In the genomic region with DNA sequence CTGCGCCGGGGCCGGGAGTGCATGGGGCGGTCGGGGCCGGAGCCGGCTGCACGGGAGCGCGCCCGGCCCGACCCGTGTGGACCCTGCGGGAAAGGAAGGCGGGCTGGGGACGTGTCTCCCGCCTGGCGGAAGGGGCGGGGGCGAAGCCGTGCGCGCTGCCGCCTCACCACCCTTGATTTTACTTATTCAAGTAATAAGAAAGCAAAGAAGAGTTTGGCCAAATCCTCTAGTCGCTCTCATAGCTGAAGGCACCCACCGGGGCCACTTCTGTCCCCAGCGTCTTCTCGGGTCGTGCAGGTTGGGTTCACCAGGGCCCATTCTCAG, we compare ENCODE assay signal across 7 cellular contexts. TPM values are rescaled to one million over a fixed set of nuclear protein-coding genes. Genes with fewer than 3 reads are reported as not detected.
DNase-seq lines count a peak whose midpoint lies in the region; ATAC-seq and TF ChIP-seq lines count a peak whose summit lies in the region.

No MANE protein-coding gene starts in this region.

- peaks cover 47% of the 10 kb centered on the region for H3K4me1 ChIP-seq in lower lobe of right lung

- ATAC-seq in HG02610 (IDR thresholded peaks at IDR 0.05; ENCODE audit: unreplicated experiment) = peak; percentile 26
- peak; percentile 81 to 88 for ATAC-seq in lower lobe of right lung

- H3K27me3 ChIP-seq in lower lobe of right lung (ENCODE audit: low read depth) = no peaks in the 10 kb centered on the region

- DNase-seq in GM13977 (ENCODE audit: low spot score) (peak; percentile 93), NCI-H2171 (lab: John Stamatoyannopoulos, UW) (peak; percentile 80), dermis microvascular lymphatic vessel endothelial cell (ENCODE audit: low read depth in 2 of 2) (peak; percentile 55 to 90), lower lobe of right lung (peak; percentile 90)
- DNase-seq in activated CD4-positive, alpha-beta T cell treated with anti-CD3 and anti-CD28 coated beads for 1 hour = peak; percentile 51
- DNase-seq in stimulated activated CD8-positive, alpha-beta memory T cell treated with anti-CD3 and anti-CD28 coated beads, Interleukin-15, amount 100 ng/mL, for 24 hours (ENCODE audit: low read depth) = peak; percentile 53

- peak overlapping the region; percentile 98 for H3K27ac ChIP-seq in lower lobe of right lung

- peaks cover 28% of the 10 kb centered on the region for H3K36me3 ChIP-seq in lower lobe of right lung

- H3K4me3 ChIP-seq in lower lobe of right lung = peak overlapping the region; percentile 99

- no peaks in the 10 kb centered on the region for H3K9me3 ChIP-seq in lower lobe of right lung

- intact Hi-C loops in lower lobe of right lung (cut with DNase I) = no loop called here

- TF ChIP-seq CTCF in GM13977 (IDR thresholded peaks at IDR 0.05; ENCODE audit: extremely low read depth, insufficient read depth, missing control alignments) (no peak), lower lobe of right lung (IDR thresholded peaks at IDR 0.05) (no peak)

- in situ Hi-C loops in GM13977 (cut with MboI; ENCODE audit: low pct_unique_long_range_greater_than_20kb, low sequenced_read_pairs, unreplicated experiment) = no loop called here

RNA-seq across cellular contexts. Expression of a gene that starts 0.6 kb away (rescaled TPM):
- total RNA-seq in dermis microvascular lymphatic vessel endothelial cell (450 and 458 TPM in 2 replicates), lower lobe of right lung (528 TPM)

RNA-seq across cellular contexts. Expression of a gene that starts 2.0 kb away (rescaled TPM):
- total RNA-seq in dermis microvascular lymphatic vessel endothelial cell = 1.5 and 2.7 TPM in 2 replicates
- 8.2 TPM for total RNA-seq in lower lobe of right lung

RNA-seq across cellular contexts. Expression of a gene that starts 8.9 kb away (rescaled TPM):
- total RNA-seq in dermis microvascular lymphatic vessel endothelial cell (12.5 and 15.8 TPM in 2 replicates), lower lobe of right lung (97.5 TPM)

RNA-seq across cellular contexts. Expression of a gene that starts 9.1 kb away (rescaled TPM):
- total RNA-seq in dermis microvascular lymphatic vessel endothelial cell (47.4 and 62.8 TPM in 2 replicates), lower lobe of right lung (59.9 TPM)

RNA-seq across cellular contexts. Expression of a gene that starts 16.9 kb away (rescaled TPM):
- total RNA-seq in dermis microvascular lymphatic vessel endothelial cell = not detected in 2 replicates
- 0.92 TPM for total RNA-seq in lower lobe of right lung

Comparison
In these comparisons a context has a peak if more than half of its experiments do, and no peak if none do; other contexts are left out.
1. Peak in every context shown above with its lines: DNase-seq, ATAC-seq, H3K4me3 ChIP-seq and H3K27ac ChIP-seq.